In genomic region chr10:110903280-110904278, GRCh38 we compare ENCODE assay signal across 1 cellular context.
TF ChIP-seq lines count a peak whose summit lies in the region.

No MANE protein-coding gene starts in this region.

TF ChIP-seq in GM12878, 131 proteins besides CTCF, POLR2A, EP300 and RAD21:
- TF ChIP-seq SUZ12 (IDR thresholded peaks at IDR 0.05; ENCODE audit: unreplicated experiment) (no peak), BCL11A (IDR thresholded peaks at IDR 0.05; ENCODE audit: low read depth, low read length) (0 out of 2 replicates have a peak, but pooled peaks have one; percentile 36), RUNX3 (IDR thresholded peaks at IDR 0.05; ENCODE audit: low read length) (peak; percentile 81), SIX5 (IDR thresholded peaks at IDR 0.05; ENCODE audit: low read depth, low read length, severe bottlenecking) (no peak), BHLHE40 (IDR thresholded peaks at IDR 0.05; ENCODE audit: borderline replicate concordance in 1 of 2, low read depth in 2 of 2, low read length in 1 of 2) (no peak), IKZF1 (conservative IDR thresholded peaks at IDR 0.05) (no peak; the same call in 1 of the 2 replicates), IKZF2 (IDR thresholded peaks at IDR 0.05) (peak in 1 of 2 experiments; percentile 28; a peak in 2 of 4 replicates), IRF4 (IDR thresholded peaks at IDR 0.05; ENCODE audit: low read depth, low read length) (peak; percentile 85), SMC3 (IDR thresholded peaks at IDR 0.05; ENCODE audit: borderline replicate concordance, low read length) (no peak), TAF1 (IDR thresholded peaks at IDR 0.05; ENCODE audit: borderline replicate concordance, low read depth, low read length) (no peak), MTA3 (IDR thresholded peaks at IDR 0.05; ENCODE audit: borderline replicate concordance, low read length) (0 out of 2 replicates have a peak, but pooled peaks have one; percentile 5), JUNB (IDR thresholded peaks at IDR 0.05) (peak; percentile 56), SMAD5 (IDR thresholded peaks at IDR 0.05; ENCODE audit: low read depth) (no peak)
- TF ChIP-seq, protein P1, sequence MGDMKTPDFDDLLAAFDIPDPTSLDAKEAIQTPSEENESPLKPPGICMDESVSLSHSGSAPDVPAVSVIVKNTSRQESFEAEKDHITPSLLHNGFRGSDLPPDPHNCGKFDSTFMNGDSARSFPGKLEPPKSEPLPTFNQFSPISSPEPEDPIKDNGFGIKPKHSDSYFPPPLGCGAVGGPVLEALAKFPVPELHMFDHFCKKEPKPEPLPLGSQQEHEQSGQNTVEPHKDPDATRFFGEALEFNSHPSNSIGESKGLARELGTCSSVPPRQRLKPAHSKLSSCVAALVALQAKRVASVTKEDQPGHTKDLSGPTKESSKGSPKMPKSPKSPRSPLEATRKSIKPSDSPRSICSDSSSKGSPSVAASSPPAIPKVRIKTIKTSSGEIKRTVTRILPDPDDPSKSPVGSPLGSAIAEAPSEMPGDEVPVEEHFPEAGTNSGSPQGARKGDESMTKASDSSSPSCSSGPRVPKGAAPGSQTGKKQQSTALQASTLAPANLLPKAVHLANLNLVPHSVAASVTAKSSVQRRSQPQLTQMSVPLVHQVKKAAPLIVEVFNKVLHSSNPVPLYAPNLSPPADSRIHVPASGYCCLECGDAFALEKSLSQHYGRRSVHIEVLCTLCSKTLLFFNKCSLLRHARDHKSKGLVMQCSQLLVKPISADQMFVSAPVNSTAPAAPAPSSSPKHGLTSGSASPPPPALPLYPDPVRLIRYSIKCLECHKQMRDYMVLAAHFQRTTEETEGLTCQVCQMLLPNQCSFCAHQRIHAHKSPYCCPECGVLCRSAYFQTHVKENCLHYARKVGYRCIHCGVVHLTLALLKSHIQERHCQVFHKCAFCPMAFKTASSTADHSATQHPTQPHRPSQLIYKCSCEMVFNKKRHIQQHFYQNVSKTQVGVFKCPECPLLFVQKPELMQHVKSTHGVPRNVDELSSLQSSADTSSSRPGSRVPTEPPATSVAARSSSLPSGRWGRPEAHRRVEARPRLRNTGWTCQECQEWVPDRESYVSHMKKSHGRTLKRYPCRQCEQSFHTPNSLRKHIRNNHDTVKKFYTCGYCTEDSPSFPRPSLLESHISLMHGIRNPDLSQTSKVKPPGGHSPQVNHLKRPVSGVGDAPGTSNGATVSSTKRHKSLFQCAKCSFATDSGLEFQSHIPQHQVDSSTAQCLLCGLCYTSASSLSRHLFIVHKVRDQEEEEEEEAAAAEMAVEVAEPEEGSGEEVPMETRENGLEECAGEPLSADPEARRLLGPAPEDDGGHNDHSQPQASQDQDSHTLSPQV (IDR thresholded peaks at IDR 0.05), result no peak
- TF ChIP-seq, protein P2, sequence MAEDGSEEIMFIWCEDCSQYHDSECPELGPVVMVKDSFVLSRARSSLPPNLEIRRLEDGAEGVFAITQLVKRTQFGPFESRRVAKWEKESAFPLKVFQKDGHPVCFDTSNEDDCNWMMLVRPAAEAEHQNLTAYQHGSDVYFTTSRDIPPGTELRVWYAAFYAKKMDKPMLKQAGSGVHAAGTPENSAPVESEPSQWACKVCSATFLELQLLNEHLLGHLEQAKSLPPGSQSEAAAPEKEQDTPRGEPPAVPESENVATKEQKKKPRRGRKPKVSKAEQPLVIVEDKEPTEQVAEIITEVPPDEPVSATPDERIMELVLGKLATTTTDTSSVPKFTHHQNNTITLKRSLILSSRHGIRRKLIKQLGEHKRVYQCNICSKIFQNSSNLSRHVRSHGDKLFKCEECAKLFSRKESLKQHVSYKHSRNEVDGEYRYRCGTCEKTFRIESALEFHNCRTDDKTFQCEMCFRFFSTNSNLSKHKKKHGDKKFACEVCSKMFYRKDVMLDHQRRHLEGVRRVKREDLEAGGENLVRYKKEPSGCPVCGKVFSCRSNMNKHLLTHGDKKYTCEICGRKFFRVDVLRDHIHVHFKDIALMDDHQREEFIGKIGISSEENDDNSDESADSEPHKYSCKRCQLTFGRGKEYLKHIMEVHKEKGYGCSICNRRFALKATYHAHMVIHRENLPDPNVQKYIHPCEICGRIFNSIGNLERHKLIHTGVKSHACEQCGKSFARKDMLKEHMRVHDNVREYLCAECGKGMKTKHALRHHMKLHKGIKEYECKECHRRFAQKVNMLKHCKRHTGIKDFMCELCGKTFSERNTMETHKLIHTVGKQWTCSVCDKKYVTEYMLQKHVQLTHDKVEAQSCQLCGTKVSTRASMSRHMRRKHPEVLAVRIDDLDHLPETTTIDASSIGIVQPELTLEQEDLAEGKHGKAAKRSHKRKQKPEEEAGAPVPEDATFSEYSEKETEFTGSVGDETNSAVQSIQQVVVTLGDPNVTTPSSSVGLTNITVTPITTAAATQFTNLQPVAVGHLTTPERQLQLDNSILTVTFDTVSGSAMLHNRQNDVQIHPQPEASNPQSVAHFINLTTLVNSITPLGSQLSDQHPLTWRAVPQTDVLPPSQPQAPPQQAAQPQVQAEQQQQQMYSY (CRISPR knock-in tag; IDR thresholded peaks at IDR 0.05), result no peak
TF ChIP-seq in GM12878: peak in this region for 6.
